ENCODE assay signal across 25 cellular contexts in genomic region chr6:43521836-43522235, GRCh38. TPM values are rescaled to one million over a fixed set of nuclear protein-coding genes. Genes with fewer than 3 reads are reported as not detected.
DNase-seq lines count a peak whose midpoint lies in the region; ATAC-seq and TF ChIP-seq lines count a peak whose summit lies in the region.
"Had no signal": no experiment of that assay in that cellular context is flagged by ENCODE, and none has a peak within 500 bp of the region (broad histone marks: within the 10 kb centered on the region; RNA-seq: fewer than 3 reads in every experiment).

No MANE protein-coding gene starts in this region.

- no peak overlapping the region for H3K4me2 ChIP-seq in hepatocyte
- H3K4me2 ChIP-seq: neural progenitor cell had no signal

- no peaks in the 10 kb centered on the region for H3K27me3 ChIP-seq in hepatocyte
- H3K27me3 ChIP-seq: brain microvascular endothelial cell, gastrocnemius medialis, neural progenitor cell, pancreas, upper lobe of left lung had no signal

- H4K20me1 ChIP-seq in hepatocyte (ENCODE audit: insufficient read depth, poor library complexity, severe bottlenecking): no peaks in the 10 kb centered on the region

- H3K4me1 ChIP-seq in mesodermal cell (ENCODE audit: control insufficient read depth, insufficient read depth, low read length, poor library complexity, severe bottlenecking) (peaks cover 7% of the 10 kb centered on the region), hepatocyte (ENCODE audit: insufficient read depth) (peaks cover 9% of the 10 kb centered on the region)

- H3K36me3 ChIP-seq in mesodermal cell (ENCODE audit: control insufficient read depth, insufficient read depth, low read length): peaks cover 81% of the 10 kb centered on the region
- H3K36me3 ChIP-seq in hepatocyte (replicated peaks; ENCODE audit: insufficient read depth, low read depth): no peaks in the 10 kb centered on the region
- H3K36me3 ChIP-seq: neural progenitor cell had no signal

- no peak overlapping the region for H3K4me3 ChIP-seq in mesodermal cell (ENCODE audit: extremely low read depth, insufficient read depth, low read length, poor library complexity, severe bottlenecking)
- H3K4me3 ChIP-seq in hepatocyte: no peak overlapping the region
- H3K4me3 ChIP-seq: gastrocnemius medialis, HAP-1, neural progenitor cell, pancreas, skin epidermis, upper lobe of left lung had no signal

- 100% methylated on average over 1 to 2 of the region's 2 CpGs for WGBS in mesodermal cell (ENCODE audit: insufficient coverage in 2 of 2), 2 experiments
- WGBS in hepatocyte (ENCODE audit: low lambda C conversion rate, missing lambda C conversion rate): 100% methylated on average over 2 of the region's 2 CpGs

- DNase-seq in Right ventricle myocardium inferior (ENCODE audit: missing footprints): no peak
- no peak for DNase-seq in cardiac septum (ENCODE audit: low spot score)
- peak; percentile 36 for DNase-seq in NCI-H1105 treated with DMSO at 0.1 percent for 48 hours (lab: John Stamatoyannopoulos, UW)
- peak; percentile 86 for DNase-seq in astrocyte of the hippocampus (ENCODE audit: low read depth, low spot score)
- DNase-seq in T-helper 1 cell: no peak
- no peak for DNase-seq in hepatocyte (ENCODE audit: low spot score)
- DNase-seq: activated CD4-positive, alpha-beta T cell treated with anti-CD3 and anti-CD28 coated beads, Interleukin-2, amount 50 U/mL, for 48 hours; activated CD4-positive, CD25-positive, alpha-beta regulatory T cell treated with anti-CD3 and anti-CD28 coated beads, Interleukin-2, amount 50 U/mL, for 72 hours; amniotic stem cell; brain microvascular endothelial cell; C1 segment of cervical spinal cord; COR-L47; gastrocnemius medialis; hippocampal formation; mesenchymal stem cell; MV-4-11; NCI-H187 treated with DMSO at 0.1 percent for 48 hours; NCI-H82; pancreas; upper lobe of left lung had no signal

- H2AFZ ChIP-seq in hepatocyte: no peak overlapping the region
- H2AFZ ChIP-seq: neural progenitor cell had no signal

- no peaks in the 10 kb centered on the region for H3K9me2 ChIP-seq in hepatocyte (replicated peaks; ENCODE audit: insufficient read depth)

- H3K27ac ChIP-seq in mesodermal cell (ENCODE audit: low read depth, low read length, severe bottlenecking) (peak overlapping the region; percentile 29), hepatocyte (no peak overlapping the region)
- H3K27ac ChIP-seq: brain microvascular endothelial cell, gastrocnemius medialis, neural progenitor cell, pancreas, skin epidermis had no signal

- TF ChIP-seq CTCF in hepatocyte (IDR thresholded peaks at IDR 0.05; ENCODE audit: poor library complexity): no peak

- intact Hi-C loops in Right ventricle myocardium inferior (cut with DNase I) (no loop called here), cardiac septum (cut with DNase I) (no loop called here)

- H3K9me3 ChIP-seq in mesodermal cell (ENCODE audit: control insufficient read depth, low read length) (no peaks in the 10 kb centered on the region), hepatocyte (ENCODE audit: low read depth) (no peaks in the 10 kb centered on the region)
- H3K9me3 ChIP-seq: gastrocnemius medialis, HAP-1, pancreas, upper lobe of left lung had no signal

- peaks cover 26% of the 10 kb centered on the region for H3K79me2 ChIP-seq in hepatocyte

- ATAC-seq in Right ventricle myocardium inferior: peak; percentile 33
- ATAC-seq: gastrocnemius medialis; pancreas; stimulated activated memory B cell treated with anti-CD40 and anti-IgM and Interleukin-4, amounts not matched to agents 10 μg/mL and 1 μg/mL and 100 μg/mL, for 72 hours had no signal

RNA-seq across cellular contexts. Expression of gene POLR1C, which starts 4.9 kb away (rescaled TPM):
- total RNA-seq in Right ventricle myocardium inferior (17.3 TPM), cardiac septum (14.8 TPM), hepatocyte (26.1 and 37.7 TPM in 2 replicates)
- polyA plus RNA-seq in mesodermal cell (2013, experiment 1 of 2): 20.8 TPM
- 16.6 TPM for polyA plus RNA-seq in mesodermal cell (2013, experiment 2 of 2)
- 33.7 and 36.2 TPM in 2 replicates for polyA plus RNA-seq in hepatocyte

RNA-seq across cellular contexts. Expression of gene YIPF3, which starts 5.1 kb away (rescaled TPM):
- 72.2 TPM for total RNA-seq in Right ventricle myocardium inferior
- 65.7 TPM for total RNA-seq in cardiac septum
- 143 TPM for polyA plus RNA-seq in mesodermal cell (2013, experiment 1 of 2)
- polyA plus RNA-seq in mesodermal cell (2013, experiment 2 of 2): 114 TPM
- total RNA-seq in hepatocyte: 179 and 198 TPM in 2 replicates
- polyA plus RNA-seq in hepatocyte: 163 and 166 TPM in 2 replicates

RNA-seq across cellular contexts. Expression of gene LRRC73, which starts 11.7 kb away (rescaled TPM):
- total RNA-seq in Right ventricle myocardium inferior: 1.6 TPM
- 1.5 TPM for total RNA-seq in cardiac septum
- polyA plus RNA-seq in mesodermal cell (2013, experiment 1 of 2): 1.7 TPM
- 1.4 TPM for polyA plus RNA-seq in mesodermal cell (2013, experiment 2 of 2)
- total RNA-seq in hepatocyte: 0.28 TPM in 1 of 2 replicates, not detected in the other
- polyA plus RNA-seq in hepatocyte: 0.07 and 0.22 TPM in 2 replicates
- total RNA-seq: gastrocnemius medialis had no signal

RNA-seq across cellular contexts. Expression of gene TJAP1, which starts 44.5 kb away (rescaled TPM):
- total RNA-seq in Right ventricle myocardium inferior (17.4 TPM), cardiac septum (25.1 TPM), hepatocyte (14.6 and 16.4 TPM in 2 replicates)
- 28.3 TPM for polyA plus RNA-seq in mesodermal cell (2013, experiment 1 of 2)
- 20.2 TPM for polyA plus RNA-seq in mesodermal cell (2013, experiment 2 of 2)
- polyA plus RNA-seq in hepatocyte: 10.3 and 13.8 TPM in 2 replicates

RNA-seq across cellular contexts. Expression of gene XPO5, which starts 54.0 kb away (rescaled TPM):
- total RNA-seq in Right ventricle myocardium inferior: 11.7 TPM
- total RNA-seq in cardiac septum: 20.3 TPM
- 35.0 TPM for polyA plus RNA-seq in mesodermal cell (2013, experiment 1 of 2)
- polyA plus RNA-seq in mesodermal cell (2013, experiment 2 of 2): 35.5 TPM
- total RNA-seq in hepatocyte: 21.4 and 23.4 TPM in 2 replicates
- polyA plus RNA-seq in hepatocyte: 12.0 and 16.2 TPM in 2 replicates

Comparison
In these comparisons a context has a peak if more than half of its experiments do, and no peak if none do; other contexts are left out.
1. DNase-seq: peak in NCI-H1105 treated with DMSO at 0.1 percent for 48 hours (single experiment) and astrocyte of the hippocampus (single experiment); none in Right ventricle myocardium inferior (single experiment), cardiac septum (single experiment), T-helper 1 cell (0 of 5) and hepatocyte (single experiment).